In the genomic region with DNA sequence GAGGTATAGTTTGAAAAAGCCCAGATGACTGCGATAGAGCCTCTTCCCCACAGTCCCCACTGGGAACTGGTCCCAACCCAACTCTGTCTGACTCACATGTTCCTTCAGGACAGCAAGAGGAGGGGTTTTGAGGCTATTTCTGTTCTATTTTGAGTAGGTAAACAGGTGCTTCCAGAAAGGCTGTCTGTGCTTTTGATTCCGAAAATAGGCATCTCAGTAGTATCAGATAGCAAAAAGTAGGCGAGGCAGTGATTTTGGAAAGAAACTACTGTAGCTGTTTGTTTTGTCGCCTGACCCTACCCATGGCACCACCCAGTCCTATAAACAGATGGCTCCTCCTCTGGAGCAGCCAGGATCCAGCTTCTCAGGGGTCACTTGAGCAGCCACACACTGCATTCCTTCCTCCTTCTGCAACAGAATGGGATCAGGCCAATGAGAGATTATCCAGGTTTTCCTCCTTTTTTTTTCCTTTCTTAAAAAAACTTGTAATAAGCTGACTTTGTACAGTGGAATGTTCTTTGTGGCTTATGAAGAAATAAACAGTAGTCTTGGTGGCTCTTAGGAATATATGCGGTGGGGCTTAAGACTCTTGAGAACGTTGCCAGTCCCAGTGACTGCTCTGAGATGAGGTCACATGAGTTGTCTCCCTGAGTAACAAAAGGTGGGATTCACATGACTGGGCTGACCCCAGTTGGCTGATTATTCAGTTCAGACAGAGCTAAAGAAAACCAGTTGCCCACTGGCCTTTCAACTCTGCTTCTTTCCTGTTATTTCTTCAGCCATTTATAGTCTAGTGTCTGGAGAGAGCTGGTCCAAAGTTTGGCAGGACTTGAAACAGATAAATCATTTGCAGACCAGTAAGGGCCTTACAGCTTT, we compare ENCODE assay signal across 13 cellular contexts.
DNase-seq lines count a peak whose midpoint lies in the region; ATAC-seq, FAIRE-seq and TF ChIP-seq lines count a peak whose summit lies in the region.
"Had no signal": no experiment of that assay in that cellular context is flagged by ENCODE, and none has a peak within 500 bp of the region (broad histone marks: within the 10 kb centered on the region; RNA-seq: fewer than 3 reads in every experiment).

No MANE protein-coding gene starts in this region.

- H3K36me3 Mint-ChIP-seq in activated T-helper 17 cell treated with anti-CD3 and anti-CD28 coated beads, Interleukin-2, amount 50 U/mL, for 72 hours (ENCODE audit: low read depth): no peaks in the 10 kb centered on the region
- H3K36me3 Mint-ChIP-seq: activated naive CD8-positive, alpha-beta T cell treated with anti-CD3 and anti-CD28 coated beads, Interleukin-2, amount 10 ng/mL, durations not matched to agents 7 days and 5 days; type B pancreatic cell had no signal

- 73 to 80% methylated on average over 6 of the region's 6 CpGs for WGBS in pancreas, 2 donors

- H3K36me3 ChIP-seq in SJCRH30: no peaks in the 10 kb centered on the region
- H3K36me3 ChIP-seq in pancreas: no peaks in the 10 kb centered on the region

- H3K27me3 Mint-ChIP-seq in activated T-helper 17 cell treated with anti-CD3 and anti-CD28 coated beads, Interleukin-2, amount 50 U/mL, for 72 hours: peaks cover 3% of the 10 kb centered on the region
- H3K27me3 Mint-ChIP-seq: activated naive CD8-positive, alpha-beta T cell treated with anti-CD3 and anti-CD28 coated beads, Interleukin-2, amount 10 ng/mL, durations not matched to agents 7 days and 5 days had no signal

- no peak overlapping the region for H3K27ac Mint-ChIP-seq in activated T-helper 17 cell treated with anti-CD3 and anti-CD28 coated beads, Interleukin-2, amount 50 U/mL, for 72 hours
- H3K27ac Mint-ChIP-seq: activated naive CD8-positive, alpha-beta T cell treated with anti-CD3 and anti-CD28 coated beads, Interleukin-2, amount 10 ng/mL, durations not matched to agents 7 days and 5 days; type B pancreatic cell had no signal

- CTCF ChIA-PET in GM10248 (lab: Yijun Ruan, JAX): no interaction called here

- no peaks in the 10 kb centered on the region for H3K9me3 Mint-ChIP-seq in activated T-helper 17 cell treated with anti-CD3 and anti-CD28 coated beads, Interleukin-2, amount 50 U/mL, for 72 hours
- H3K9me3 Mint-ChIP-seq: type B pancreatic cell had no signal

- H3K4me3 ChIP-seq in SJCRH30: no peak overlapping the region
- no peak overlapping the region for H3K4me3 ChIP-seq in pancreas

- no peak overlapping the region for H3K4me3 Mint-ChIP-seq in activated T-helper 17 cell treated with anti-CD3 and anti-CD28 coated beads, Interleukin-2, amount 50 U/mL, for 72 hours
- H3K4me3 Mint-ChIP-seq: activated naive CD8-positive, alpha-beta T cell treated with anti-CD3 and anti-CD28 coated beads, Interleukin-2, amount 10 ng/mL, durations not matched to agents 7 days and 5 days; type B pancreatic cell had no signal

- H3K9me3 ChIP-seq in SJCRH30 (replicated peaks): no peaks in the 10 kb centered on the region
- no peaks in the 10 kb centered on the region for H3K9me3 ChIP-seq in pancreas

- DNase-seq in AG20443 (ENCODE audit: low spot score) (peak; percentile 92), SJCRH30 (peak; percentile 57 to 60), fibroblast of the conjunctiva (ENCODE audit: low read depth) (peak; percentile 86), pancreas (peak in 1 of 6 donors; percentile 18), OCI-M1 (lab: John Stamatoyannopoulos, UW) (no peak), NCI-H1105 (lab: John Stamatoyannopoulos, UW) (no peak), GM10248 (ENCODE audit: extremely low spot score) (no peak)
- DNase-seq: activated naive CD8-positive, alpha-beta T cell treated with anti-CD3 and anti-CD28 coated beads, Interleukin-2, amount 10 ng/mL, durations not matched to agents 7 days and 5 days; COR-L47; NCI-H526 treated with DMSO at 0.1 percent for 48 hours; stimulated activated CD4-positive, alpha-beta T cell treated with anti-CD3 and anti-CD28 coated beads, Interleukin-15, amount 100 ng/mL, for 24 hours had no signal

- no peak overlapping the region; the same call in 1 of the 2 replicates for H3K27ac ChIP-seq in SJCRH30
- no peak overlapping the region for H3K27ac ChIP-seq in pancreas

- peaks cover 15% of the 10 kb centered on the region for H3K4me1 ChIP-seq in SJCRH30
- no peaks in the 10 kb centered on the region for H3K4me1 ChIP-seq in pancreas

- H3K27me3 ChIP-seq in SJCRH30 (no peaks in the 10 kb centered on the region), pancreas (no peaks in the 10 kb centered on the region)

- intact Hi-C loops in pancreas (cut with DNase I): no loop called here

- ATAC-seq in pancreas: peak in 3 of 4 donors; percentile 56 to 75 (median 64)
- no peak for ATAC-seq in activated T-helper 17 cell treated with anti-CD3 and anti-CD28 coated beads, Interleukin-2, amount 50 U/mL, for 72 hours (replicated peaks)

- FAIRE-seq in pancreas (lab: Jason Lieb, UNC): no peak

- TF ChIP-seq CTCF in pancreas (IDR thresholded peaks at IDR 0.05) (no peak), GM10248 (IDR thresholded peaks at IDR 0.05; ENCODE audit: control extremely low read depth, extremely low read depth, low read depth, missing control alignments) (no peak)

- no peaks in the 10 kb centered on the region for H3K4me1 Mint-ChIP-seq in activated T-helper 17 cell treated with anti-CD3 and anti-CD28 coated beads, Interleukin-2, amount 50 U/mL, for 72 hours
- H3K4me1 Mint-ChIP-seq: activated naive CD8-positive, alpha-beta T cell treated with anti-CD3 and anti-CD28 coated beads, Interleukin-2, amount 10 ng/mL, durations not matched to agents 7 days and 5 days had no signal

- POLR2A ChIA-PET in GM10248 (lab: Yijun Ruan, JAX): no interaction called here

Comparison
In these comparisons a context has a peak if more than half of its experiments do, and no peak if none do; other contexts are left out.
1. DNase-seq: peak in AG20443 (single experiment), SJCRH30 (2 of 2) and fibroblast of the conjunctiva (single experiment); none in OCI-M1 (single experiment), NCI-H1105 (single experiment) and GM10248 (single experiment).